Comparison of ENCODE assay signal across 8 cellular contexts in the genomic region with DNA sequence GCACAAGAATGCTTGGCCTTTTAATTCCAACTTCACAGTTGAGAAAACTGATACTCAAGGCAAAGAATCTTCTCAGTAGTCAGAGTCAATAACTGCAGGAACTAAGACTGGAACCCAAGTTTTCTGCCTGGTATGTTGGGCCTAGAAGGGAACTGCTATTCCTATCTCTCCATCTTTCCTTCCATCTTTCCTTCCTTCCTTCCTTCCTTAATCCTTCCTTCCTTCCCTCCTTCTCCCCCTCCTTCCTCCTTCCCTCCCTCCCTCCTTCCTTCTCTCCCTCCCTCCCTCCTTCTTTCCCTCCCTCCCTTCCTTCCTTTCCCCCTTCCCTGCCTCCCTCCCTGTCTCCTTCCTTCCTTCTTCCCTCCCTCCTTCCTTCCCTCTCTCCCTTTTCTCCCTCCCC.
"Had no signal": no experiment of that assay in that cellular context is flagged by ENCODE, and none has a peak within 500 bp of the region (broad histone marks: within the 10 kb centered on the region; RNA-seq: fewer than 3 reads in every experiment).

No MANE protein-coding gene starts in this region.

- H3K27ac Mint-ChIP-seq: IgD-negative memory B cell had no signal

- H3K36me3 Mint-ChIP-seq: IgD-negative memory B cell had no signal

- H3K4me1 Mint-ChIP-seq: IgD-negative memory B cell had no signal

- FAIRE-seq: HTR-8/SVneo, K562 had no signal

- H3K4me3 ChIP-seq: K562 had no signal

- H3K9ac ChIP-seq: KMS-11 had no signal

- H3K27ac ChIP-seq: HL-60, KMS-11 had no signal

- H3K9me3 Mint-ChIP-seq: IgD-negative memory B cell had no signal

- DNase-seq: IMR-90, KBM-7, KG1 had no signal

- H3K4me2 ChIP-seq: KMS-11 had no signal

- ATAC-seq: K562 had no signal

- H3K4me3 Mint-ChIP-seq: IgD-negative memory B cell had no signal
